Comparison of ENCODE assay signal across 9 cellular contexts in genomic region chr17:62705781-62706597, GRCh38.
DNase-seq lines count a peak whose midpoint lies in the region; ATAC-seq and TF ChIP-seq lines count a peak whose summit lies in the region.
"Had no signal": no experiment of that assay in that cellular context is flagged by ENCODE, and none has a peak within 500 bp of the region (broad histone marks: within the 10 kb centered on the region; RNA-seq: fewer than 3 reads in every experiment).

No MANE protein-coding gene starts in this region.

- BruUV-seq in PC-9 (replicated peaks; lab: Mats Ljungman, UMichigan) = no TSS peak

- H4K20me1 ChIP-seq in BLaER1 (no peaks in the 10 kb centered on the region), PC-9 (ENCODE audit: insufficient read depth) (no peaks in the 10 kb centered on the region)

- no peaks in the 10 kb centered on the region for H3K27me3 ChIP-seq in BLaER1
- H3K27me3 ChIP-seq in PC-9 (ENCODE audit: insufficient read depth, low read depth) = no peaks in the 10 kb centered on the region
- H3K27me3 ChIP-seq: ascending aorta had no signal

- TF ChIP-seq CTCF in PC-9 (conservative IDR thresholded peaks at IDR 0.05) (no peak), fibroblast of the aortic adventitia (IDR thresholded peaks at IDR 0.05; ENCODE audit: insufficient read depth, low read length) (no peak), neural crest cell (conservative IDR thresholded peaks at IDR 0.05) (no peak)
- no peak for TF ChIP-seq CTCF in activated CD8-positive, alpha-beta T cell treated with anti-CD3 and anti-CD28 coated beads for 36 hours (IDR thresholded peaks at IDR 0.05)

- H3K4me1 Mint-ChIP-seq in neural crest cell = peaks cover 27% of the 10 kb centered on the region
- peaks cover 17% of the 10 kb centered on the region for H3K4me1 Mint-ChIP-seq in activated CD8-positive, alpha-beta T cell treated with anti-CD3 and anti-CD28 coated beads for 36 hours (ENCODE audit: low read depth)

- peaks cover 24% of the 10 kb centered on the region for H3F3A ChIP-seq in PC-9 (ENCODE audit: insufficient read depth, low read depth)

- no peak for ATAC-seq in activated CD8-positive, alpha-beta T cell treated with anti-CD3 and anti-CD28 coated beads for 36 hours
- ATAC-seq in GM18519 (IDR thresholded peaks at IDR 0.05; ENCODE audit: low FRiP score, unreplicated experiment) = no peak
- ATAC-seq in GM21526 (IDR thresholded peaks at IDR 0.05; ENCODE audit: low FRiP score, unreplicated experiment) = no peak

- H3K27ac Mint-ChIP-seq in neural crest cell (ENCODE audit: unreplicated experiment) = peak overlapping the region; percentile 90
- H3K27ac Mint-ChIP-seq in activated CD8-positive, alpha-beta T cell treated with anti-CD3 and anti-CD28 coated beads for 36 hours = no peak overlapping the region

- no peak overlapping the region for H3K9ac ChIP-seq in BLaER1

- H3K4me1 ChIP-seq in BLaER1 = peaks cover 39% of the 10 kb centered on the region
- H3K4me1 ChIP-seq in PC-9 (replicated peaks; ENCODE audit: insufficient read depth) = peaks cover 29% of the 10 kb centered on the region

- peaks cover 7% of the 10 kb centered on the region; the same call in 1 of the 2 replicates for H3K9me3 ChIP-seq in BLaER1
- peaks cover 14% of the 10 kb centered on the region for H3K9me3 ChIP-seq in PC-9 (ENCODE audit: insufficient read depth, low read depth)
- H3K9me3 ChIP-seq: ascending aorta had no signal

- H3K36me3 ChIP-seq in BLaER1 (no peaks in the 10 kb centered on the region), PC-9 (ENCODE audit: low read depth) (peaks cover 15% of the 10 kb centered on the region; the same call in 1 of the 2 replicates)
- H3K36me3 ChIP-seq: ascending aorta had no signal

- peaks cover 10% of the 10 kb centered on the region for H3K9me3 Mint-ChIP-seq in neural crest cell
- H3K9me3 Mint-ChIP-seq in activated CD8-positive, alpha-beta T cell treated with anti-CD3 and anti-CD28 coated beads for 36 hours = peaks cover 4% of the 10 kb centered on the region

- peaks cover 6% of the 10 kb centered on the region for H3K27me3 Mint-ChIP-seq in neural crest cell (ENCODE audit: low read depth)
- peaks cover 20% of the 10 kb centered on the region for H3K27me3 Mint-ChIP-seq in activated CD8-positive, alpha-beta T cell treated with anti-CD3 and anti-CD28 coated beads for 36 hours

- no peaks in the 10 kb centered on the region for H3K9me2 ChIP-seq in PC-9 (ENCODE audit: insufficient read depth)

- peak overlapping the region; percentile 78 for H2AFZ ChIP-seq in PC-9

- CTCF ChIA-PET in PC-9 (lab: Charles Lee) = no interaction called here
- CTCF ChIA-PET in activated CD8-positive, alpha-beta T cell treated with anti-CD3 and anti-CD28 coated beads for 36 hours (lab: Charles Lee) = interaction anchor here (1.4 kb wide), 1 partner anchor 263 kb away, joined by 4 read pairs; no protein-coding TSS in a partner anchor

- intact Hi-C loops in PC-9 (cut with micrococcal nuclease; ENCODE audit: unreplicated experiment) = loop anchor here (1.0 to 10.0 kb wide), 4 partner anchors 73 to 189 kb away; no protein-coding TSS in a partner anchor
- intact Hi-C loops in activated CD8-positive, alpha-beta T cell treated with anti-CD3 and anti-CD28 coated beads for 36 hours (cut with micrococcal nuclease) = no loop called here

- POLR2A ChIA-PET in PC-9 (lab: Charles Lee; ENCODE audit: unreplicated experiment) = interaction anchor here (0.6 kb wide), 1 partner anchor 91 kb away, joined by 3 read pairs; no protein-coding TSS in a partner anchor
- POLR2A ChIA-PET in activated CD8-positive, alpha-beta T cell treated with anti-CD3 and anti-CD28 coated beads for 36 hours (lab: Charles Lee) = interaction anchor here (1.7 kb wide), 1 partner anchor 15 kb away, joined by 4 read pairs; no protein-coding TSS in a partner anchor

- H3K4me2 ChIP-seq in BLaER1 (peak overlapping the region; percentile 95), PC-9 (peak overlapping the region; percentile 96)

- DNase-seq in PC-9 (peak in 1 of 2 experiments; percentile 36), fibroblast of the aortic adventitia (ENCODE audit: low read depth) (peak; percentile 21), neural crest cell (ENCODE audit: low read depth, low spot score) (no peak), NCI-H128 (lab: John Stamatoyannopoulos, UW; ENCODE audit: unreplicated experiment) (no peak)
- DNase-seq in activated CD8-positive, alpha-beta T cell treated with anti-CD3 and anti-CD28 coated beads for 36 hours = no peak

- H3K4me3 Mint-ChIP-seq in neural crest cell = peak overlapping the region; percentile 85
- no peak overlapping the region for H3K4me3 Mint-ChIP-seq in activated CD8-positive, alpha-beta T cell treated with anti-CD3 and anti-CD28 coated beads for 36 hours

- H3K4me3 ChIP-seq in BLaER1 (no peak overlapping the region), PC-9 (peak overlapping the region; percentile 92), fibroblast of the aortic adventitia (ENCODE audit: low read depth, low read length) (no peak overlapping the region)

- peak overlapping the region; percentile 18; the same call in 1 of the 2 replicates for H3K27ac ChIP-seq in BLaER1
- peak overlapping the region; percentile 89 for H3K27ac ChIP-seq in PC-9

- H3K79me2 ChIP-seq in PC-9 (ENCODE audit: low read depth) = peaks cover 35% of the 10 kb centered on the region

- H3K36me3 Mint-ChIP-seq in neural crest cell (ENCODE audit: low read depth) = peaks cover 7% of the 10 kb centered on the region
- no peaks in the 10 kb centered on the region for H3K36me3 Mint-ChIP-seq in activated CD8-positive, alpha-beta T cell treated with anti-CD3 and anti-CD28 coated beads for 36 hours (ENCODE audit: low read depth)
